In genomic region chr7:101952355-101953247, GRCh38 we compare ENCODE assay signal across 9 cellular contexts.
DNase-seq lines count a peak whose midpoint lies in the region; ATAC-seq, FAIRE-seq and TF ChIP-seq lines count a peak whose summit lies in the region.
"Had no signal": no experiment of that assay in that cellular context is flagged by ENCODE, and none has a peak within 500 bp of the region (broad histone marks: within the 10 kb centered on the region; RNA-seq: fewer than 3 reads in every experiment).

No MANE protein-coding gene starts in this region.

- H3K4me3 ChIP-seq in A673 (ENCODE audit: low read depth, low read length, poor library complexity, severe bottlenecking) (no peak overlapping the region), body of pancreas (no peak overlapping the region), mesendoderm (ENCODE audit: low read length) (no peak overlapping the region)

- TF ChIP-seq CTCF in A673 (conservative IDR thresholded peaks at IDR 0.05; ENCODE audit: low read depth, low read length), result no peak
- TF ChIP-seq CTCF in body of pancreas (IDR thresholded peaks at IDR 0.05), result no peak

- peak overlapping the region; percentile 39 for H2BK5ac ChIP-seq in mesendoderm (ENCODE audit: low read length)

- no peak overlapping the region for H4K8ac ChIP-seq in mesendoderm (ENCODE audit: low read depth, low read length)

- no peak overlapping the region for H2BK120ac ChIP-seq in mesendoderm (ENCODE audit: low read depth, low read length)

- H3K56ac ChIP-seq in mesendoderm (ENCODE audit: low read length), result peak overlapping the region; percentile 67

- H3K4me1 ChIP-seq in A673 (ENCODE audit: insufficient read depth, low read length, poor library complexity, severe bottlenecking) (peaks cover 34% of the 10 kb centered on the region), body of pancreas (peaks cover 11% of the 10 kb centered on the region), mesendoderm (ENCODE audit: control insufficient read depth, low read depth, low read length) (peaks cover 7% of the 10 kb centered on the region)

- H3K9ac ChIP-seq in mesendoderm (ENCODE audit: low read length), result no peak overlapping the region

- no peak for FAIRE-seq in HTR-8/SVneo (lab: Jason Lieb, UNC)

- TF ChIP-seq POLR2A in body of pancreas (IDR thresholded peaks at IDR 0.05), result no peak

- no peak overlapping the region for H4K5ac ChIP-seq in mesendoderm (ENCODE audit: low read length)

- no TSS peak for BruUV-seq in A673 (replicated peaks; lab: Mats Ljungman, UMichigan)

- no peak overlapping the region for H3K4me2 ChIP-seq in mesendoderm (ENCODE audit: low read length)

- DNase-seq in A673 (ENCODE audit: low spot score) (peak; percentile 60), HTR-8/SVneo (ENCODE audit: insufficient read length, low spot score) (peak; percentile 50), body of pancreas (peak in 1 of 4 donors; percentile 37), mesendoderm (no peak), NCI-H2196 treated with DMSO at 0.1 percent for 48 hours (lab: John Stamatoyannopoulos, UW; ENCODE audit: unreplicated experiment) (no peak), foreskin melanocyte (no peak)
- no peak for DNase-seq in activated CD8-positive, alpha-beta memory T cell treated with anti-CD3 and anti-CD28 coated beads for 24 hours
- DNase-seq: activated CD8-positive, alpha-beta memory T cell treated with anti-CD3 and anti-CD28 coated beads, Interleukin-2, amount 50 U/mL, for 4 hours had no signal

- H3K27ac ChIP-seq in A673 (ENCODE audit: low read depth, low read length, poor library complexity, severe bottlenecking), result peak overlapping the region; percentile 12
- peak overlapping the region in 2 of 4 donors; percentile 7 to 63 for H3K27ac ChIP-seq in body of pancreas
- no peak overlapping the region for H3K27ac ChIP-seq in mesendoderm (ENCODE audit: low read depth, low read length)

- 84 to 85% methylated on average over 25 to 28 of the region's 29 CpGs for WGBS in body of pancreas, 2 donors
- WGBS in mesendoderm (ENCODE audit: extremely low coverage, insufficient coverage, low lambda C conversion rate), result no CpG with 5 or more reads among the region's 29 CpGs

- H3K36me3 ChIP-seq in A673 (ENCODE audit: insufficient read depth, low read length, poor library complexity, severe bottlenecking) (no peaks in the 10 kb centered on the region), body of pancreas (replicated peaks in 1 of 2; ENCODE audit: insufficient read depth in 1 of 2, low read depth in 2 of 2) (no peaks in the 10 kb centered on the region), mesendoderm (ENCODE audit: control insufficient read depth, insufficient read depth, low read length) (no peaks in the 10 kb centered on the region)

- H3K9me3 ChIP-seq in A673 (ENCODE audit: low read depth, low read length, poor library complexity, severe bottlenecking) (no peaks in the 10 kb centered on the region), body of pancreas (no peaks in the 10 kb centered on the region)

- CTCF ChIA-PET in A673 (lab: Charles Lee), result no interaction called here

- H3K27me3 ChIP-seq in A673 (replicated peaks; ENCODE audit: insufficient read depth, low read depth, low read length, poor library complexity), result no peaks in the 10 kb centered on the region
- H3K27me3 ChIP-seq in body of pancreas, result no peaks in the 10 kb centered on the region
- no peaks in the 10 kb centered on the region for H3K27me3 ChIP-seq in mesendoderm (ENCODE audit: insufficient read depth, low read length, poor library complexity)

- intact Hi-C loops in A673 (cut with micrococcal nuclease; ENCODE audit: unreplicated experiment) (no loop called here), body of pancreas (cut with DNase I) (no loop called here)

- H3K18ac ChIP-seq in mesendoderm (ENCODE audit: low read length), result no peak overlapping the region

- ATAC-seq in body of pancreas (peak; percentile 51), GM19467 (IDR thresholded peaks at IDR 0.05; ENCODE audit: unreplicated experiment) (no peak)

- no peak overlapping the region for H2AK5ac ChIP-seq in mesendoderm (ENCODE audit: low read length)

- peaks cover 55% of the 10 kb centered on the region for H3K79me2 ChIP-seq in mesendoderm (ENCODE audit: control insufficient read depth, insufficient read depth, low read length)

- H3K23ac ChIP-seq in mesendoderm (ENCODE audit: low read length), result peak overlapping the region; percentile 89

- H3K4ac ChIP-seq in mesendoderm (ENCODE audit: low read depth, low read length), result no peak overlapping the region

- POLR2A ChIA-PET in A673 (lab: Charles Lee; ENCODE audit: low non-redundant PET), result no interaction called here

- H2BK15ac ChIP-seq in mesendoderm (replicated peaks; ENCODE audit: low read depth), result no peak overlapping the region

- H3K79me1 ChIP-seq in mesendoderm (ENCODE audit: low read length), result peaks cover 22% of the 10 kb centered on the region

Comparison
In these comparisons a context has a peak if more than half of its experiments do, and no peak if none do; other contexts are left out.
1. DNase-seq: peak in A673 (single experiment) and HTR-8/SVneo (single experiment); none in mesendoderm (single experiment), NCI-H2196 treated with DMSO at 0.1 percent for 48 hours (single experiment), foreskin melanocyte (single experiment) and activated CD8-positive, alpha-beta memory T cell treated with anti-CD3 and anti-CD28 coated beads for 24 hours (single experiment).